ENCODE assay signal across 14 cellular contexts in genomic region chr7:84191842-84192241, GRCh38. TPM values are rescaled to one million over a fixed set of nuclear protein-coding genes. Genes with fewer than 3 reads are reported as not detected.
DNase-seq lines count a peak whose midpoint lies in the region; ATAC-seq, FAIRE-seq and TF ChIP-seq lines count a peak whose summit lies in the region.
"Had no signal": no experiment of that assay in that cellular context is flagged by ENCODE, and none has a peak within 500 bp of the region (broad histone marks: within the 10 kb centered on the region; RNA-seq: fewer than 3 reads in every experiment).

No MANE protein-coding gene starts in this region.

- H2BK12ac ChIP-seq in H9 (ENCODE audit: insufficient read length, low read depth, low read length): no peak overlapping the region

- no peak for TF ChIP-seq POLR2A in A549 (IDR thresholded peaks at IDR 0.05; ENCODE audit: low read length)

- in situ Hi-C loops in G401 (cut with HindIII; ENCODE audit: low sequenced_read_pairs): no loop called here

- no peak for TF ChIP-seq RAD21 in A549 (conservative IDR thresholded peaks at IDR 0.05 in 1 of 2, IDR thresholded peaks at IDR 0.05 in 1 of 2)

- peak in 1 of 2 experiments; percentile 23 for DNase-seq in A549 (ENCODE audit: low read depth in 1 of 2, low spot score in 1 of 2)
- DNase-seq in H9: no peak
- DNase-seq in kidney glomerular epithelial cell (lab: John Stamatoyannopoulos, UW): peak; percentile 44
- DNase-seq in chondrocyte (ENCODE audit: low spot score): no peak
- DNase-seq in SK-N-DZ (ENCODE audit: low spot score): no peak
- DNase-seq in G401 (ENCODE audit: low spot score): no peak
- DNase-seq: activated CD4-positive, alpha-beta T cell treated with anti-CD3 and anti-CD28 coated beads, Interleukin-2, amount 10 ng/mL, durations not matched to agents 24 days and 14 days; effector CD4-positive, alpha-beta T cell; naive B cell; NCI-H524 had no signal

- H3K4me2 ChIP-seq in A549: peak overlapping the region; percentile 88
- peak overlapping the region; percentile 17 for H3K4me2 ChIP-seq in H9 (ENCODE audit: insufficient read depth, insufficient read length, low read length)

- H3K4me1 ChIP-seq in A549 (peaks cover 69% of the 10 kb centered on the region), H9 (ENCODE audit: insufficient read depth, low read length) (no peaks in the 10 kb centered on the region; the same call in 1 of the 2 replicates)

- H3K36me3 Mint-ChIP-seq in H9 (ENCODE audit: insufficient read depth in 1 of 3, low read depth in 3 of 3) (no peaks in the 10 kb centered on the region; a peak in 1 of 7 replicates), brain (no peaks in the 10 kb centered on the region), chondrocyte (ENCODE audit: low read depth) (no peaks in the 10 kb centered on the region)
- H3K36me3 Mint-ChIP-seq: naive B cell had no signal

- H4K91ac ChIP-seq in H9 (ENCODE audit: insufficient read length, low read depth, low read length): no peak overlapping the region

- POLR2A ChIA-PET in A549 (lab: Yijun Ruan, JAX): no interaction called here

- no peak for TF ChIP-seq EP300 in A549 (IDR thresholded peaks at IDR 0.05)

- H3K27ac Mint-ChIP-seq in H9 (peak overlapping the region in 2 of 3 experiments; percentile 3 to 82; a peak in 4 of 7 replicates), brain (peak overlapping the region in 4 of 5 experiments; percentile 24 to 88 (median 62)), chondrocyte (ENCODE audit: unreplicated experiment) (no peak overlapping the region)
- H3K27ac Mint-ChIP-seq: activated CD4-positive, alpha-beta T cell treated with anti-CD3 and anti-CD28 coated beads, Interleukin-2, amount 10 ng/mL, durations not matched to agents 24 days and 14 days; naive B cell had no signal

- no peak overlapping the region for H2BK20ac ChIP-seq in H9 (ENCODE audit: low read depth, low read length, poor library complexity, severe bottlenecking)

- H2AFZ ChIP-seq in H9 (ENCODE audit: low read length): no peak overlapping the region

- H3K9me3 ChIP-seq in A549: no peaks in the 10 kb centered on the region
- no peaks in the 10 kb centered on the region for H3K9me3 ChIP-seq in H9 (ENCODE audit: control insufficient read depth, low read depth, low read length)
- H3K9me3 ChIP-seq: HAP-1, SJSA1 had no signal

- peak overlapping the region; percentile 23 to 44; a peak in 5 of 6 replicates for H3K27ac ChIP-seq in A549
- H3K27ac ChIP-seq in H9 (ENCODE audit: insufficient read length, low read depth, low read length): no peak overlapping the region
- H3K27ac ChIP-seq: SJSA1 had no signal

- H3K4me1 Mint-ChIP-seq in H9: peaks cover 52% of the 10 kb centered on the region in 2 experiments
- peaks cover 67% of the 10 kb centered on the region for H3K4me1 Mint-ChIP-seq in brain
- H3K4me1 Mint-ChIP-seq in chondrocyte (ENCODE audit: low read depth): peaks cover 28% of the 10 kb centered on the region

- peaks cover 19% of the 10 kb centered on the region; the same call in 1 of the 2 replicates for H3K79me2 ChIP-seq in H9 (ENCODE audit: insufficient read depth, low read length)

- CTCF ChIA-PET in A549 (lab: Yijun Ruan, JAX): interaction anchor here (1.2 kb wide), 1 partner anchor 255 kb away, joined by 3 read pairs; no protein-coding TSS in a partner anchor

- no peaks in the 10 kb centered on the region for H3K79me1 ChIP-seq in H9 (ENCODE audit: insufficient read depth, low read depth, low read length, poor library complexity, severe bottlenecking)

- no peak overlapping the region for H4K5ac ChIP-seq in H9 (ENCODE audit: insufficient read length, low read depth, low read length)

- H2BK5ac ChIP-seq in H9 (ENCODE audit: insufficient read length, low read length): no peak overlapping the region

- H2BK120ac ChIP-seq in H9 (ENCODE audit: low read depth, low read length, poor library complexity, severe bottlenecking): no peak overlapping the region

- no peak for TF ChIP-seq CTCF in A549 (IDR thresholded peaks at IDR 0.05)
- no peak for TF ChIP-seq CTCF in H9 (conservative IDR thresholded peaks at IDR 0.05)
- TF ChIP-seq CTCF in brain (conservative IDR thresholded peaks at IDR 0.05): no peak
- TF ChIP-seq CTCF in chondrocyte (IDR thresholded peaks at IDR 0.05): no peak

- no peak overlapping the region for H3K14ac ChIP-seq in H9 (ENCODE audit: insufficient read depth, low read length)

- 42% methylated on average over 1 of the region's 1 CpG for WGBS in A549 (ENCODE audit: missing lambda C conversion rate)
- WGBS in H9 (ENCODE audit: extremely low coverage, insufficient read length, low lambda C conversion rate): no CpG with 5 or more reads among the region's 1 CpG

- H2BK15ac ChIP-seq in H9 (ENCODE audit: low read depth, low read length): no peak overlapping the region

- H3K27me3 Mint-ChIP-seq in H9 (ENCODE audit: low read depth) (no peaks in the 10 kb centered on the region), brain (peaks cover 5% of the 10 kb centered on the region), chondrocyte (ENCODE audit: low read depth) (peaks cover 2% of the 10 kb centered on the region)

- peak; percentile 18 for FAIRE-seq in A549 (lab: Jason Lieb, UNC)

- no peak overlapping the region for H3K4ac ChIP-seq in H9 (ENCODE audit: low read depth, low read length)

- no peak overlapping the region for H3T11ph ChIP-seq in H9 (ENCODE audit: low read length)

- H3K9me3 Mint-ChIP-seq in H9 (no peaks in the 10 kb centered on the region), brain (no peaks in the 10 kb centered on the region), chondrocyte (ENCODE audit: low read depth) (no peaks in the 10 kb centered on the region)
- H3K9me3 Mint-ChIP-seq: activated CD4-positive, alpha-beta T cell treated with anti-CD3 and anti-CD28 coated beads, Interleukin-2, amount 10 ng/mL, durations not matched to agents 24 days and 14 days; naive B cell had no signal

- no peak overlapping the region for H3K9ac ChIP-seq in H9 (ENCODE audit: extremely low read depth, insufficient read length, low read length)

- peak overlapping the region; percentile 69; the same call in 1 of the 3 replicates for H3K4me3 ChIP-seq in A549
- H3K4me3 ChIP-seq: HAP-1, SJSA1 had no signal

- H3K23me2 ChIP-seq in H9 (ENCODE audit: insufficient read length, low read depth, low read length, poor library complexity, severe bottlenecking): peaks cover 16% of the 10 kb centered on the region

- no peak overlapping the region for H2AK5ac ChIP-seq in H9 (ENCODE audit: insufficient read length, low read length)

- no peak for ATAC-seq in A549
- ATAC-seq in HG03280 (IDR thresholded peaks at IDR 0.05; ENCODE audit: unreplicated experiment): no peak

- H3K4me3 Mint-ChIP-seq in H9: peak overlapping the region; percentile 69 to 89
- H3K4me3 Mint-ChIP-seq in brain: peak overlapping the region; percentile 73 to 94 (median 90)
- H3K4me3 Mint-ChIP-seq in chondrocyte (ENCODE audit: unreplicated experiment): no peak overlapping the region
- H3K4me3 Mint-ChIP-seq: activated CD4-positive, alpha-beta T cell treated with anti-CD3 and anti-CD28 coated beads, Interleukin-2, amount 10 ng/mL, durations not matched to agents 24 days and 14 days; naive B cell had no signal

- no peaks in the 10 kb centered on the region for H4K20me1 ChIP-seq in H9 (ENCODE audit: control insufficient read depth, insufficient read depth, insufficient read length)

- no peaks in the 10 kb centered on the region for H3K27me3 ChIP-seq in H9 (ENCODE audit: insufficient read depth, low read length)
- H3K27me3 ChIP-seq: SJSA1 had no signal

- H3K23ac ChIP-seq in H9 (ENCODE audit: insufficient read length, low read depth, low read length): no peak overlapping the region

- H4K8ac ChIP-seq in H9 (replicated peaks; ENCODE audit: insufficient read length, low read depth, low read length): no peak overlapping the region

- no peak overlapping the region for H3K56ac ChIP-seq in H9 (ENCODE audit: insufficient read length, low read depth, low read length)

- H3K18ac ChIP-seq in H9 (ENCODE audit: insufficient read length, low read depth, low read length): no peak overlapping the region

TF ChIP-seq in A549, 52 proteins besides CTCF, POLR2A, EP300 and RAD21 (continues in another document):
- no peak for TF ChIP-seq HOXB5 (CRISPR knock-in tag; IDR thresholded peaks at IDR 0.05)
- TF ChIP-seq HMGXB4 (CRISPR knock-in tag; IDR thresholded peaks at IDR 0.05; ENCODE audit: borderline replicate concordance): no peak
- TF ChIP-seq FOXS1 (CRISPR knock-in tag; IDR thresholded peaks at IDR 0.05): no peak
- TF ChIP-seq HDAC2 (IDR thresholded peaks at IDR 0.05): no peak
- no peak for TF ChIP-seq MAFK (IDR thresholded peaks at IDR 0.05; ENCODE audit: partially characterized antibody)
- TF ChIP-seq MAX (IDR thresholded peaks at IDR 0.05): no peak
- no peak for TF ChIP-seq NFE2L2 (conservative IDR thresholded peaks at IDR 0.05; ENCODE audit: low read length)
- no peak for TF ChIP-seq CEBPB (IDR thresholded peaks at IDR 0.05)
- no peak for TF ChIP-seq HEYL (CRISPR knock-in tag; IDR thresholded peaks at IDR 0.05)

RNA-seq across cellular contexts. Expression of gene SEMA3A, which starts 2.7 kb away (rescaled TPM):
- polyA plus RNA-seq in A549 (2011; rRNA removed) (19.1 and 19.9 TPM in 2 replicates), A549 (2017; fragmentation: RNase III; extraction: RNeasy Plus Mini Kit Qiagen cat#74134 plus additional on column Dnase treatment) (3.6 to 4.3 TPM (median 4.2 TPM) in 3 replicates), brain (ENCODE audit: insufficient read depth, low read depth, low replicate concordance) (0.25 TPM)
- 1.3 and 1.5 TPM in 2 replicates for polyA plus RNA-seq in A549 (2012; cell fraction: cytosol; rRNA removed)
- 1.3 and 1.5 TPM in 2 replicates for polyA plus RNA-seq in A549 (2012; cell fraction: nucleus; rRNA removed)
- 13.2 and 14.6 TPM in 2 replicates for polyA minus RNA-seq in A549 (2011; rRNA and poly(A)+ RNA removed)
- total RNA-seq in H9 (2021) (60.0 and 61.5 TPM in 2 replicates), chondrocyte (0.36 to 0.87 TPM (median 0.65 TPM) in 3 replicates)
- 3.8 and 5.8 TPM in 2 replicates for polyA plus RNA-seq in SK-N-DZ (2014; cell fraction: cytosol; rRNA removed)
- 3.2 and 4.4 TPM in 2 replicates for polyA plus RNA-seq in SK-N-DZ (2014; cell fraction: nucleus; rRNA removed)
- 0.34 TPM in 1 of 2 replicates, not detected in the other for total RNA-seq in G401 (2014; rRNA removed; shearing (Covaris generic))

Comparison
In these comparisons a context has a peak if more than half of its experiments do, and no peak if none do; other contexts are left out.
1. RNA of gene SEMA3A, which starts 2.7 kb away (total RNA-seq): 60.0 to 61.5 TPM in H9; 0.36 to 0.87 TPM in chondrocyte and 0.34 TPM in G401; every median in the first group is over 10 times any median in the second.